1 cellular context compared by ENCODE assay signal in genomic region chr6:111356551-111356950, GRCh38.
A peak's percentile ranks its signal among the peaks of the same experiment; 100 is the strongest.
TF ChIP-seq lines count a peak whose summit lies in the region.

No MANE protein-coding gene starts in this region.

TF ChIP-seq in HepG2, 621 proteins besides CTCF, POLR2A, EP300 and RAD21 (continued from another document):
- TF ChIP-seq HOMEZ (CRISPR knock-in tag; IDR thresholded peaks at IDR 0.05; ENCODE audit: low read depth) (peak; percentile 93), AHDC1 (CRISPR knock-in tag; IDR thresholded peaks at IDR 0.05; ENCODE audit: borderline replicate concordance) (peak; percentile 37; the same call in 1 of the 2 replicates), HMG20A (CRISPR knock-in tag; IDR thresholded peaks at IDR 0.05; ENCODE audit: borderline replicate concordance) (peak; percentile 53; the same call in 1 of the 2 replicates), CHCHD3 (CRISPR knock-in tag; IDR thresholded peaks at IDR 0.05) (no peak), ZNF784 (CRISPR knock-in tag; IDR thresholded peaks at IDR 0.05; ENCODE audit: borderline replicate concordance) (no peak), NR3C1 (CRISPR knock-in tag; IDR thresholded peaks at IDR 0.05) (no peak), SRF (IDR thresholded peaks at IDR 0.05; ENCODE audit: low read depth, low read length) (no peak), GFI1 (CRISPR knock-in tag; IDR thresholded peaks at IDR 0.05; ENCODE audit: borderline replicate concordance) (0 out of 2 replicates have a peak, but pooled peaks have one; percentile 31), ZIK1 (CRISPR knock-in tag; IDR thresholded peaks at IDR 0.05; ENCODE audit: borderline replicate concordance, low read depth) (no peak), STAT5B (CRISPR knock-in tag; IDR thresholded peaks at IDR 0.05) (no peak), SOX5 (CRISPR knock-in tag; IDR thresholded peaks at IDR 0.05; ENCODE audit: borderline replicate concordance) (peak; percentile 62; the same call in 1 of the 2 replicates), ZNF644 (CRISPR knock-in tag; IDR thresholded peaks at IDR 0.05; ENCODE audit: low read depth) (peak; percentile 75), ZNF232 (CRISPR knock-in tag; IDR thresholded peaks at IDR 0.05; ENCODE audit: borderline replicate concordance) (no peak), CREBL2 (CRISPR knock-in tag; IDR thresholded peaks at IDR 0.05; ENCODE audit: borderline replicate concordance) (no peak), KLF6 (CRISPR knock-in tag; IDR thresholded peaks at IDR 0.05) (no peak), GATAD2A (CRISPR knock-in tag; IDR thresholded peaks at IDR 0.05) (peak; percentile 72), KLF11 (CRISPR knock-in tag; IDR thresholded peaks at IDR 0.05) (no peak), ESRRA (CRISPR knock-in tag; IDR thresholded peaks at IDR 0.05; ENCODE audit: low read depth) (no peak), TCF12 (IDR thresholded peaks at IDR 0.05) (no peak), TCF12 (CRISPR knock-in tag; IDR thresholded peaks at IDR 0.05) (no peak), ETV6 (CRISPR knock-in tag; conservative IDR thresholded peaks at IDR 0.05) (no peak), FOXA1 (IDR thresholded peaks at IDR 0.05) (no peak), FOXA1 (CRISPR knock-in tag; IDR thresholded peaks at IDR 0.05) (peak; percentile 53; the same call in 1 of the 2 replicates), MIXL1 (CRISPR knock-in tag; IDR thresholded peaks at IDR 0.05) (no peak), ZBTB7B (CRISPR knock-in tag; IDR thresholded peaks at IDR 0.05) (0 out of 2 replicates have a peak, but pooled peaks have one; percentile 57), CHD4 (IDR thresholded peaks at IDR 0.05; ENCODE audit: borderline replicate concordance, low read length) (0 out of 2 replicates have a peak, but pooled peaks have one; percentile 6), YEATS4 (CRISPR knock-in tag; IDR thresholded peaks at IDR 0.05; ENCODE audit: borderline replicate concordance) (no peak), SOX13 (IDR thresholded peaks at IDR 0.05) (no peak), SOX13 (CRISPR knock-in tag; conservative IDR thresholded peaks at IDR 0.05 in 1 of 2, IDR thresholded peaks at IDR 0.05 in 1 of 2) (peak in 1 of 2 experiments; percentile 49; a peak in 1 of 4 replicates), MLLT10 (CRISPR knock-in tag; IDR thresholded peaks at IDR 0.05) (no peak), TBP (CRISPR knock-in tag; IDR thresholded peaks at IDR 0.05) (no peak), HNF4A (CRISPR knock-in tag; IDR thresholded peaks at IDR 0.05) (peak; percentile 22; the same call in 1 of the 2 replicates)
- TF ChIP-seq, protein P1, sequence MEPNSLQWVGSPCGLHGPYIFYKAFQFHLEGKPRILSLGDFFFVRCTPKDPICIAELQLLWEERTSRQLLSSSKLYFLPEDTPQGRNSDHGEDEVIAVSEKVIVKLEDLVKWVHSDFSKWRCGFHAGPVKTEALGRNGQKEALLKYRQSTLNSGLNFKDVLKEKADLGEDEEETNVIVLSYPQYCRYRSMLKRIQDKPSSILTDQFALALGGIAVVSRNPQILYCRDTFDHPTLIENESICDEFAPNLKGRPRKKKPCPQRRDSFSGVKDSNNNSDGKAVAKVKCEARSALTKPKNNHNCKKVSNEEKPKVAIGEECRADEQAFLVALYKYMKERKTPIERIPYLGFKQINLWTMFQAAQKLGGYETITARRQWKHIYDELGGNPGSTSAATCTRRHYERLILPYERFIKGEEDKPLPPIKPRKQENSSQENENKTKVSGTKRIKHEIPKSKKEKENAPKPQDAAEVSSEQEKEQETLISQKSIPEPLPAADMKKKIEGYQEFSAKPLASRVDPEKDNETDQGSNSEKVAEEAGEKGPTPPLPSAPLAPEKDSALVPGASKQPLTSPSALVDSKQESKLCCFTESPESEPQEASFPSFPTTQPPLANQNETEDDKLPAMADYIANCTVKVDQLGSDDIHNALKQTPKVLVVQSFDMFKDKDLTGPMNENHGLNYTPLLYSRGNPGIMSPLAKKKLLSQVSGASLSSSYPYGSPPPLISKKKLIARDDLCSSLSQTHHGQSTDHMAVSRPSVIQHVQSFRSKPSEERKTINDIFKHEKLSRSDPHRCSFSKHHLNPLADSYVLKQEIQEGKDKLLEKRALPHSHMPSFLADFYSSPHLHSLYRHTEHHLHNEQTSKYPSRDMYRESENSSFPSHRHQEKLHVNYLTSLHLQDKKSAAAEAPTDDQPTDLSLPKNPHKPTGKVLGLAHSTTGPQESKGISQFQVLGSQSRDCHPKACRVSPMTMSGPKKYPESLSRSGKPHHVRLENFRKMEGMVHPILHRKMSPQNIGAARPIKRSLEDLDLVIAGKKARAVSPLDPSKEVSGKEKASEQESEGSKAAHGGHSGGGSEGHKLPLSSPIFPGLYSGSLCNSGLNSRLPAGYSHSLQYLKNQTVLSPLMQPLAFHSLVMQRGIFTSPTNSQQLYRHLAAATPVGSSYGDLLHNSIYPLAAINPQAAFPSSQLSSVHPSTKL (CRISPR knock-in tag; IDR thresholded peaks at IDR 0.05): peak; percentile 79
- TF ChIP-seq, protein P2, sequence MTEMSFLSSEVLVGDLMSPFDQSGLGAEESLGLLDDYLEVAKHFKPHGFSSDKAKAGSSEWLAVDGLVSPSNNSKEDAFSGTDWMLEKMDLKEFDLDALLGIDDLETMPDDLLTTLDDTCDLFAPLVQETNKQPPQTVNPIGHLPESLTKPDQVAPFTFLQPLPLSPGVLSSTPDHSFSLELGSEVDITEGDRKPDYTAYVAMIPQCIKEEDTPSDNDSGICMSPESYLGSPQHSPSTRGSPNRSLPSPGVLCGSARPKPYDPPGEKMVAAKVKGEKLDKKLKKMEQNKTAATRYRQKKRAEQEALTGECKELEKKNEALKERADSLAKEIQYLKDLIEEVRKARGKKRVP (CRISPR knock-in tag; IDR thresholded peaks at IDR 0.05): 0 out of 4 replicates have a peak, but pooled peaks of 1 of the 2 experiments have one; percentile 8
- TF ChIP-seq, protein P3, sequence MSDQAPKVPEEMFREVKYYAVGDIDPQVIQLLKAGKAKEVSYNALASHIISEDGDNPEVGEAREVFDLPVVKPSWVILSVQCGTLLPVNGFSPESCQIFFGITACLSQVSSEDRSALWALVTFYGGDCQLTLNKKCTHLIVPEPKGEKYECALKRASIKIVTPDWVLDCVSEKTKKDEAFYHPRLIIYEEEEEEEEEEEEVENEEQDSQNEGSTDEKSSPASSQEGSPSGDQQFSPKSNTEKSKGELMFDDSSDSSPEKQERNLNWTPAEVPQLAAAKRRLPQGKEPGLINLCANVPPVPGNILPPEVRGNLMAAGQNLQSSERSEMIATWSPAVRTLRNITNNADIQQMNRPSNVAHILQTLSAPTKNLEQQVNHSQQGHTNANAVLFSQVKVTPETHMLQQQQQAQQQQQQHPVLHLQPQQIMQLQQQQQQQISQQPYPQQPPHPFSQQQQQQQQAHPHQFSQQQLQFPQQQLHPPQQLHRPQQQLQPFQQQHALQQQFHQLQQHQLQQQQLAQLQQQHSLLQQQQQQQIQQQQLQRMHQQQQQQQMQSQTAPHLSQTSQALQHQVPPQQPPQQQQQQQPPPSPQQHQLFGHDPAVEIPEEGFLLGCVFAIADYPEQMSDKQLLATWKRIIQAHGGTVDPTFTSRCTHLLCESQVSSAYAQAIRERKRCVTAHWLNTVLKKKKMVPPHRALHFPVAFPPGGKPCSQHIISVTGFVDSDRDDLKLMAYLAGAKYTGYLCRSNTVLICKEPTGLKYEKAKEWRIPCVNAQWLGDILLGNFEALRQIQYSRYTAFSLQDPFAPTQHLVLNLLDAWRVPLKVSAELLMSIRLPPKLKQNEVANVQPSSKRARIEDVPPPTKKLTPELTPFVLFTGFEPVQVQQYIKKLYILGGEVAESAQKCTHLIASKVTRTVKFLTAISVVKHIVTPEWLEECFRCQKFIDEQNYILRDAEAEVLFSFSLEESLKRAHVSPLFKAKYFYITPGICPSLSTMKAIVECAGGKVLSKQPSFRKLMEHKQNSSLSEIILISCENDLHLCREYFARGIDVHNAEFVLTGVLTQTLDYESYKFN (CRISPR knock-in tag; conservative IDR thresholded peaks at IDR 0.05): peak; percentile 45
- TF ChIP-seq, protein P4, sequence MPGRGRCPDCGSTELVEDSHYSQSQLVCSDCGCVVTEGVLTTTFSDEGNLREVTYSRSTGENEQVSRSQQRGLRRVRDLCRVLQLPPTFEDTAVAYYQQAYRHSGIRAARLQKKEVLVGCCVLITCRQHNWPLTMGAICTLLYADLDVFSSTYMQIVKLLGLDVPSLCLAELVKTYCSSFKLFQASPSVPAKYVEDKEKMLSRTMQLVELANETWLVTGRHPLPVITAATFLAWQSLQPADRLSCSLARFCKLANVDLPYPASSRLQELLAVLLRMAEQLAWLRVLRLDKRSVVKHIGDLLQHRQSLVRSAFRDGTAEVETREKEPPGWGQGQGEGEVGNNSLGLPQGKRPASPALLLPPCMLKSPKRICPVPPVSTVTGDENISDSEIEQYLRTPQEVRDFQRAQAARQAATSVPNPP (CRISPR knock-in tag; IDR thresholded peaks at IDR 0.05): no peak
- TF ChIP-seq, protein P5, sequence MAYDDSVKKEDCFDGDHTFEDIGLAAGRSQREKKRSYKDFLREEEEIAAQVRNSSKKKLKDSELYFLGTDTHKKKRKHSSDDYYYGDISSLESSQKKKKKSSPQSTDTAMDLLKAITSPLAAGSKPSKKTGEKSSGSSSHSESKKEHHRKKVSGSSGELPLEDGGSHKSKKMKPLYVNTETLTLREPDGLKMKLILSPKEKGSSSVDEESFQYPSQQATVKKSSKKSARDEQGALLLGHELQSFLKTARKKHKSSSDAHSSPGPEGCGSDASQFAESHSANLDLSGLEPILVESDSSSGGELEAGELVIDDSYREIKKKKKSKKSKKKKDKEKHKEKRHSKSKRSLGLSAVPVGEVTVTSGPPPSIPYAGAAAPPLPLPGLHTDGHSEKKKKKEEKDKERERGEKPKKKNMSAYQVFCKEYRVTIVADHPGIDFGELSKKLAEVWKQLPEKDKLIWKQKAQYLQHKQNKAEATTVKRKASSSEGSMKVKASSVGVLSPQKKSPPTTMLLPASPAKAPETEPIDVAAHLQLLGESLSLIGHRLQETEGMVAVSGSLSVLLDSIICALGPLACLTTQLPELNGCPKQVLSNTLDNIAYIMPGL (CRISPR knock-in tag; IDR thresholded peaks at IDR 0.05; ENCODE audit: borderline replicate concordance in 1 of 2, low read depth in 1 of 2): no peak
